In genomic region chr19:48533770-48534169, GRCh38 we compare ENCODE assay signal across 30 cellular contexts. TPM values are rescaled to one million over a fixed set of nuclear protein-coding genes. Genes with fewer than 3 reads are reported as not detected.
"Had no signal": no experiment of that assay in that cellular context is flagged by ENCODE, and none has a peak within 500 bp of the region (broad histone marks: within the 10 kb centered on the region; RNA-seq: fewer than 3 reads in every experiment).

No MANE protein-coding gene starts in this region.

- H3K4me1 ChIP-seq: left ventricle myocardium inferior, right atrium auricular region, sigmoid colon, spleen, suprapubic skin, tibial artery, upper lobe of right lung, uterus had no signal

- ATAC-seq: naive thymus-derived CD4-positive, alpha-beta T cell; natural killer cell treated with Interleukin-12 subunit alpha and Interleukin-12 subunit beta and Interleukin-15 and Interleukin-18, amount 100 ng/mL, for 72 hours; stimulated activated effector memory CD8-positive, alpha-beta T cell treated with anti-CD3 and anti-CD28 coated beads, Interleukin-12 subunit alpha, Interleukin-12 subunit beta, amount 100 ng/mL, for 72 hours; upper lobe of right lung had no signal

- H3K27me3 ChIP-seq: ovary, right atrium auricular region, suprapubic skin, upper lobe of right lung, uterus had no signal

- H3K4me3 ChIP-seq: left ventricle myocardium inferior, lung, ovary, right atrium auricular region, sigmoid colon, spleen, suprapubic skin, thoracic aorta, tibial artery, upper lobe of right lung, uterus had no signal

- H3K27ac ChIP-seq: left ventricle myocardium inferior, ovary, right atrium auricular region, sigmoid colon, spleen, suprapubic skin, thoracic aorta, tibial artery, upper lobe of right lung, uterus had no signal

- DNase-seq: hypothalamus; immature natural killer cell; islet precursor cell; left ventricle myocardium inferior; mesendoderm; naive thymus-derived CD4-positive, alpha-beta T cell; ovary; sigmoid colon; small intestine; spleen; stimulated activated CD4-positive, alpha-beta T cell treated with anti-CD3 and anti-CD28 coated beads, Interleukin-4, amount 100 ng/mL, for 24 hours; stimulated activated naive CD4-positive, alpha-beta T cell; tibial artery; trophoblast cell; upper lobe of right lung; uterus had no signal

- H3K36me3 ChIP-seq: left ventricle myocardium inferior, ovary, right atrium auricular region, sigmoid colon, spleen, suprapubic skin, thoracic aorta, tibial artery, upper lobe of right lung, uterus had no signal

RNA-seq across cellular contexts. Expression of gene SULT2B1, which starts 18.2 kb away (rescaled TPM):
- total RNA-seq: mononuclear cell; myocyte; naive thymus-derived CD4-positive, alpha-beta T cell; natural killer cell treated with Interleukin-12 subunit alpha and Interleukin-12 subunit beta and Interleukin-15 and Interleukin-18, amount 100 ng/mL, for 72 hours; omental fat pad; progenitor cell of endocrine pancreas; pulmonary artery endothelial cell; renal cortical epithelial cell; right atrium auricular region; spleen; subcutaneous adipose tissue; thoracic aorta had no signal
- polyA plus RNA-seq: immature natural killer cell, neural cell had no signal

RNA-seq across cellular contexts. Expression of gene LMTK3, which starts 22.1 kb away (rescaled TPM):
- total RNA-seq: subcutaneous adipose tissue had no signal
- polyA plus RNA-seq: immature natural killer cell had no signal
